Comparison of ENCODE assay signal across 9 cellular contexts in genomic region chr2:74573747-74574562, GRCh38. TPM values are rescaled to one million over a fixed set of nuclear protein-coding genes. Genes with fewer than 3 reads are reported as not detected.
DNase-seq lines count a peak whose midpoint lies in the region; ATAC-seq, FAIRE-seq and TF ChIP-seq lines count a peak whose summit lies in the region.
"Had no signal": no experiment of that assay in that cellular context is flagged by ENCODE, and none has a peak within 500 bp of the region (broad histone marks: within the 10 kb centered on the region; RNA-seq: fewer than 3 reads in every experiment).

No MANE protein-coding gene starts in this region.

- ATAC-seq in activated CD4-positive, CD25-positive, alpha-beta regulatory T cell treated with anti-CD3 and anti-CD28 coated beads, Interleukin-2, amount 50 U/mL, for 24 hours = peak; percentile 44 to 55
- peak; percentile 52 for ATAC-seq in HG02885 (IDR thresholded peaks at IDR 0.05; ENCODE audit: poor library complexity, unreplicated experiment)

- H3K36me3 ChIP-seq in small intestine (ENCODE audit: control insufficient read depth in 2 of 2, insufficient read depth in 2 of 2, low read length in 2 of 2) = no peaks in the 10 kb centered on the region

- H3K27ac ChIP-seq in small intestine (ENCODE audit: low read depth in 1 of 2, low read length in 1 of 2) = no peak overlapping the region
- H3K27ac ChIP-seq: A549 had no signal

- H3K4me3 ChIP-seq in fibroblast of pulmonary artery (replicated peaks; ENCODE audit: low read depth, low read length) = peak overlapping the region; percentile 6
- H3K4me3 ChIP-seq in small intestine (ENCODE audit: low read depth in 1 of 2, low read length in 2 of 2) = no peak overlapping the region
- H3K4me3 ChIP-seq: A549 had no signal

- H3K4me1 ChIP-seq in small intestine (ENCODE audit: control insufficient read depth in 2 of 2, insufficient read depth in 1 of 2, low read depth in 1 of 2, low read length in 1 of 2) = no peaks in the 10 kb centered on the region
- H3K4me1 ChIP-seq: A549 had no signal

- no peaks in the 10 kb centered on the region for H3K27me3 ChIP-seq in small intestine (ENCODE audit: control insufficient read depth in 2 of 2, insufficient read depth in 2 of 2, low read length in 2 of 2)

- 44 to 66% (median 60%) methylated on average over 7 of the region's 7 CpGs for WGBS in small intestine, 3 donors

- H3K9me3 ChIP-seq in small intestine (ENCODE audit: control insufficient read depth, low read depth) = no peaks in the 10 kb centered on the region
- H3K9me3 ChIP-seq: A549 had no signal

- no peak for TF ChIP-seq CTCF in fibroblast of pulmonary artery (IDR thresholded peaks at IDR 0.05; ENCODE audit: low read length, missing control alignments)

- no peak for FAIRE-seq in small intestine (lab: Jason Lieb, UNC)
- FAIRE-seq: A549 had no signal

- DNase-seq in activated CD4-positive, CD25-positive, alpha-beta regulatory T cell treated with anti-CD3 and anti-CD28 coated beads, Interleukin-2, amount 50 U/mL, for 72 hours = no peak
- DNase-seq in SIG-M5 (lab: John Stamatoyannopoulos, UW) (peak; percentile 70), fibroblast of pulmonary artery (ENCODE audit: low read depth) (peak; percentile 66), superior temporal gyrus (ENCODE audit: extremely low spot score) (no peak), small intestine (no peak), T1000 (lab: John Stamatoyannopoulos, UW) (no peak)

RNA-seq across cellular contexts. Expression of gene DOK1, which starts 19.4 kb away (rescaled TPM):
- 10 to 100 TPM in 2 of 3 donors, 1 to 10 TPM in 1; 9.6 to 17.7 (median 15.4) TPM for polyA plus RNA-seq in small intestine

RNA-seq across cellular contexts. Expression of gene LOXL3, which starts 20.2 kb away (rescaled TPM):
- polyA plus RNA-seq in small intestine = 1 to 10 TPM in 1 of 3 donors, under 1 TPM in 2; 0.22 to 2.3 (median 0.27) TPM

RNA-seq across cellular contexts. Expression of gene HTRA2, which starts 44.2 kb away (rescaled TPM):
- 10 to 100 TPM; 20.4 to 42.3 (median 30.8) TPM for polyA plus RNA-seq in small intestine

RNA-seq across cellular contexts. Expression of gene AUP1, which starts 44.4 kb away (rescaled TPM):
- 100 to 1,000 TPM; 179 to 237 (median 201) TPM for polyA plus RNA-seq in small intestine

RNA-seq across cellular contexts. Expression of gene DQX1, which starts 47.9 kb away (rescaled TPM):
- 100 to 1,000 TPM in 1 of 3 donors, 10 to 100 TPM in 2; 20.0 to 106 (median 59.2) TPM for polyA plus RNA-seq in small intestine

Comparison
In these comparisons a context has a peak if more than half of its experiments do, and no peak if none do; other contexts are left out.
1. DNase-seq: peak in SIG-M5 (single experiment) and fibroblast of pulmonary artery (single experiment); none in activated CD4-positive, CD25-positive, alpha-beta regulatory T cell treated with anti-CD3 and anti-CD28 coated beads, Interleukin-2, amount 50 U/mL, for 72 hours (single experiment), superior temporal gyrus (single experiment), small intestine (single experiment) and T1000 (single experiment).